ENCODE assay signal across 8 cellular contexts in the genomic region with DNA sequence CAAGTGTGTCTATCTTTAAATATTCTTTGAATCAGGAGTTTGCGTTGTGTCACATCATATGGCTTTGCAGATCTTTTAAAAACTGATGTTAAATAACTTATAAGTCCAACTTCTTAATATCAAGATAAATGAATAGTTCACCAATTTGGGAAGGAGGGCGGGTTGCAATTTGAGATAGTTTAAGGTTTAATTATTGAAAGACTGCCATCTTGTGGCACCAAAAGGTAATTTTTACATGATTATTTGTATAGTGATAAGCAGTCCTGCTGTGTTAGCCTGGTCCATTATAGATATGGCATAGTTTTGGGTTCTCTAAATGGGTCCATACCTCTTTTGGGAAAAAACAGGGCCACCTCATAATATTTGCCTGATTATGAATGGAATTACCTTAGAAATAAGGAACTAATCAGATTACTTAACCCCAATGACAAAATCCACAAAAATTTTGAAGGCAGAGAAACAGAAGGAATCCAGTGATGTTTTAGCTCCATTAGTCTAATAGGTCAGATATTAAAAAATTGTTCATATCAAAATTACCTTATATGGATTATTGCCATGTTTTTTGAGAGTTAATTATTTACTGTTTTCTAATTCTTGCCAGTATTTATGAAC.
DNase-seq lines count a peak whose midpoint lies in the region; ATAC-seq and TF ChIP-seq lines count a peak whose summit lies in the region.

No MANE protein-coding gene starts in this region.

- peak; percentile 71 for ATAC-seq in HG03354 (IDR thresholded peaks at IDR 0.05; ENCODE audit: poor library complexity, severe bottlenecking, unreplicated experiment)
- peak; percentile 56 for ATAC-seq in left lung
- no peak for ATAC-seq in HG03097 (IDR thresholded peaks at IDR 0.05; ENCODE audit: low FRiP score, unreplicated experiment)
- ATAC-seq in HG03159 (IDR thresholded peaks at IDR 0.05; ENCODE audit: unreplicated experiment) = no peak

- no peaks in the 10 kb centered on the region for H3K36me3 ChIP-seq in left lung

- H3K4me1 ChIP-seq in left lung = no peaks in the 10 kb centered on the region

- no peaks in the 10 kb centered on the region for H3K27me3 ChIP-seq in left lung

- no peak overlapping the region for H3K27ac ChIP-seq in left lung

- no peak overlapping the region for H3K4me3 ChIP-seq in GM12864 (ENCODE audit: low read depth, low read length)
- no peak overlapping the region for H3K4me3 ChIP-seq in left lung

- peak; percentile 66 for DNase-seq in A172 (ENCODE audit: low spot score)
- no peak for DNase-seq in GM12864 (ENCODE audit: low read depth)
- DNase-seq in NCI-H82 treated with DMSO at 0.1 percent for 48 hours (lab: John Stamatoyannopoulos, UW; ENCODE audit: unreplicated experiment) = peak; percentile 70
- DNase-seq in central memory CD4-positive, alpha-beta T cell = peak; percentile 1
- DNase-seq in left lung = no peak

- intact Hi-C loops in left lung (cut with DNase I) = no loop called here

- TF ChIP-seq CTCF in GM12864 (IDR thresholded peaks at IDR 0.05; ENCODE audit: low read depth, low read length, missing control alignments) (peak; percentile 39), left lung (IDR thresholded peaks at IDR 0.05) (peak; percentile 29 to 53)

- H3K9me3 ChIP-seq in left lung = no peaks in the 10 kb centered on the region

Comparison
In these comparisons a context has a peak if more than half of its experiments do, and no peak if none do; other contexts are left out.
1. DNase-seq: peak in A172 (single experiment), NCI-H82 treated with DMSO at 0.1 percent for 48 hours (single experiment) and central memory CD4-positive, alpha-beta T cell (single experiment); none in GM12864 (single experiment) and left lung (0 of 2).
2. ATAC-seq: peak in HG03354 (single experiment) and left lung (single experiment); none in HG03097 (single experiment) and HG03159 (single experiment).